Comparison of ENCODE assay signal across 8 cellular contexts in the genomic region with DNA sequence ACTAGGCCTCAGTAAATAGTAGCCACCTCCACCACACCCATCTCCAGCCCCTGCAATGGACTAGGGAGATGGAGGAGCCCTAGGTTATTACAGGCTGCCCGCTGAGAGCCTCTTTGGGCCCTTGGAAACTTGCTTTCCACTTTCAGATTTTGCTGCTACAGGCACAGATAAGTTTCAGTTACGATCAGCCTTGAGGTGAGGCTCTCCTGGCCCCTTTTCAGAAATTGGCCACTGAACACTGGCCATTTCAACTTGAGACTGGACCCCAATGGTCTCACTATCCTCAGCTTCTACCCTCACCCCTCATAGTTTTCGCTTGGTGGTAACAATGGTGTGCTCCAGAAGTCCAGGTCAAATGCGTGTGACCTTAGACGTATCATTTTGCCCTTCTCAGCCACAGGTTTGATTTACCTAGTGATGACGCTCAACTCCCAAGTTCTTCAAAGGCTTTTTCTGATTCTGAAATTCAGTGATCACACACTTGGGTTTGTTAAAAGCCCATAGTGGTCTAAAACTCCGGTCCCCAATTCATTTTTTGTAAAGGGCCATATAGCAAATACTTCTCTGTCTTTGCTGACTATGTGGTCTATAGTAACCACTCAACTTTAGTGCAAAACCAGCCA. TPM values are rescaled to one million over a fixed set of nuclear protein-coding genes. Genes with fewer than 3 reads are reported as not detected.
DNase-seq lines count a peak whose midpoint lies in the region; ATAC-seq and TF ChIP-seq lines count a peak whose summit lies in the region.

No MANE protein-coding gene starts in this region.

- H3K23ac ChIP-seq in neuronal stem cell (ENCODE audit: low read depth, low read length, poor library complexity) = no peak overlapping the region

- CTCF ChIA-PET in CD8-positive, alpha-beta T cell (lab: Charles Lee) = interaction anchor here (0.6 kb wide), 1 partner anchor 10 kb away, joined by 4 read pairs; no protein-coding TSS in a partner anchor

- H2BK5ac ChIP-seq in neuronal stem cell (ENCODE audit: low read length) = no peak overlapping the region

- peak overlapping the region; percentile 78 for H3K27ac ChIP-seq in CD8-positive, alpha-beta T cell (ENCODE audit: low read depth, low read length)
- peak overlapping the region; percentile 78 to 87 (median 82) for H3K27ac ChIP-seq in Peyer's patch
- no peak overlapping the region for H3K27ac ChIP-seq in neuronal stem cell (replicated peaks; ENCODE audit: low read length)

- intact Hi-C loops in CD8-positive, alpha-beta T cell (cut with DNase I, micrococcal nuclease) = loop anchor here (2.0 to 5.0 kb wide), 6 partner anchors 164 to 1589 kb away; a partner anchor contains a TSS

- H3K27ac Mint-ChIP-seq in CD8-positive, alpha-beta T cell = peak overlapping the region; percentile 93

- peaks cover 46% of the 10 kb centered on the region for H3K4me1 Mint-ChIP-seq in CD8-positive, alpha-beta T cell (ENCODE audit: low read depth)

- H3K9me3 ChIP-seq in CD8-positive, alpha-beta T cell (ENCODE audit: low read length) = no peaks in the 10 kb centered on the region
- H3K9me3 ChIP-seq in Peyer's patch (no peaks in the 10 kb centered on the region), neuronal stem cell (replicated peaks in 1 of 2; ENCODE audit: control insufficient read depth in 2 of 2, insufficient read depth in 1 of 2, low read depth in 1 of 2, low read length in 2 of 2) (no peaks in the 10 kb centered on the region)

- POLR2A ChIA-PET in CD8-positive, alpha-beta T cell (lab: Charles Lee) = interaction anchor here (0.7 to 2.2 kb wide), 2 partner anchors 11 to 70 kb away, joined by 3 to 7 read pairs; a partner anchor contains a TSS

- DNase-seq in CD8-positive, alpha-beta T cell = no peak
- no peak for DNase-seq in Peyer's patch
- DNase-seq in epithelial cell of esophagus (ENCODE audit: low read depth) = no peak
- DNase-seq in neuronal stem cell (ENCODE audit: low spot score) = no peak
- DNase-seq in glomerular visceral epithelial cell (ENCODE audit: extremely low spot score) = no peak
- DNase-seq in activated CD4-positive, CD25-positive, alpha-beta regulatory T cell (lab: John Stamatoyannopoulos, UW) = no peak
- DNase-seq in anterior cingulate cortex (lab: John Stamatoyannopoulos, UW) = no peak

- no peak overlapping the region for H2BK12ac ChIP-seq in neuronal stem cell (ENCODE audit: low read length)

- no peak for TF ChIP-seq CTCF in CD8-positive, alpha-beta T cell (IDR thresholded peaks at IDR 0.05)
- no peak for TF ChIP-seq CTCF in Peyer's patch (IDR thresholded peaks at IDR 0.05)
- TF ChIP-seq CTCF in epithelial cell of esophagus (IDR thresholded peaks at IDR 0.05; ENCODE audit: insufficient read depth, low read depth, low read length, missing control alignments) = no peak

- H2AK5ac ChIP-seq in neuronal stem cell (ENCODE audit: low read depth, low read length) = no peak overlapping the region

- no peak overlapping the region for H4K91ac ChIP-seq in neuronal stem cell (ENCODE audit: low read depth, low read length, poor library complexity)

- H3K4me1 ChIP-seq in CD8-positive, alpha-beta T cell (ENCODE audit: insufficient read depth, low read length) = peaks cover 34% of the 10 kb centered on the region
- H3K4me1 ChIP-seq in Peyer's patch (peaks cover 0 to 37% (median 12%) of the 10 kb centered on the region in 4 donors), neuronal stem cell (ENCODE audit: control insufficient read depth in 2 of 2, insufficient read depth in 1 of 2, low read depth in 1 of 2, low read length in 2 of 2) (peaks cover 9 to 14% of the 10 kb centered on the region in 2 donors)

- peak overlapping the region; percentile 76 for H3K4me2 ChIP-seq in neuronal stem cell (ENCODE audit: insufficient read depth, low read length, poor library complexity, severe bottlenecking)

- no peak overlapping the region for H3K14ac ChIP-seq in neuronal stem cell (ENCODE audit: low read length)

- H3K36me3 Mint-ChIP-seq in CD8-positive, alpha-beta T cell = peaks cover 34% of the 10 kb centered on the region

- H3K36me3 ChIP-seq in CD8-positive, alpha-beta T cell (ENCODE audit: insufficient read depth, low read length) = peaks cover 20% of the 10 kb centered on the region
- H3K36me3 ChIP-seq in Peyer's patch (peaks cover 0 to 19% (median 0%) of the 10 kb centered on the region in 3 donors), neuronal stem cell (replicated peaks in 1 of 2; ENCODE audit: control insufficient read depth in 2 of 2, insufficient read depth in 2 of 2, low read length in 2 of 2) (peaks cover 5 to 47% of the 10 kb centered on the region in 2 donors)

- no peak for ATAC-seq in CD8-positive, alpha-beta T cell
- ATAC-seq in HG02981 (IDR thresholded peaks at IDR 0.05; ENCODE audit: unreplicated experiment) = no peak

- H4K8ac ChIP-seq in neuronal stem cell (ENCODE audit: low read depth, low read length) = no peak overlapping the region

- H3K27me3 ChIP-seq in CD8-positive, alpha-beta T cell (ENCODE audit: insufficient read depth, low read length) = no peaks in the 10 kb centered on the region
- H3K27me3 ChIP-seq in Peyer's patch (no peaks in the 10 kb centered on the region), neuronal stem cell (ENCODE audit: control insufficient read depth in 3 of 3, insufficient read depth in 3 of 3, low read depth in 1 of 3, low read length in 3 of 3) (no peaks in the 10 kb centered on the region)

- H3K79me1 ChIP-seq in neuronal stem cell (ENCODE audit: low read depth, low read length) = peaks cover 14% of the 10 kb centered on the region

- H3K4me3 ChIP-seq in CD8-positive, alpha-beta T cell (ENCODE audit: low read depth, low read length) = peak overlapping the region; percentile 97
- H3K4me3 ChIP-seq in Peyer's patch = peak overlapping the region; percentile 68 to 94 (median 87)
- peak overlapping the region; percentile 71 for H3K4me3 ChIP-seq in epithelial cell of esophagus (ENCODE audit: low read length)
- H3K4me3 ChIP-seq in neuronal stem cell (ENCODE audit: low read length in 2 of 2) = peak overlapping the region; percentile 91 to 97

- no peak overlapping the region for H2BK120ac ChIP-seq in neuronal stem cell (ENCODE audit: low read depth, low read length)

- no peaks in the 10 kb centered on the region for H3K9me3 Mint-ChIP-seq in CD8-positive, alpha-beta T cell

- no peak for TF ChIP-seq POLR2A in Peyer's patch (IDR thresholded peaks at IDR 0.05)

- H2AFZ ChIP-seq in neuronal stem cell (ENCODE audit: low read length) = no peak overlapping the region

- H2BK15ac ChIP-seq in neuronal stem cell (ENCODE audit: low read length) = no peak overlapping the region

- peak overlapping the region; percentile 95 for H3K4me3 Mint-ChIP-seq in CD8-positive, alpha-beta T cell

- H3K4ac ChIP-seq in neuronal stem cell (ENCODE audit: low read length) = no peak overlapping the region

- H3K9ac ChIP-seq in neuronal stem cell (ENCODE audit: low read depth, low read length, poor library complexity) = no peak overlapping the region

- WGBS in neuronal stem cell (ENCODE audit: extremely low coverage in 2 of 2, insufficient read length in 2 of 2, insufficient replicate concordance in 1 of 2), 2 donors = no CpG with 5 or more reads among the region's 7 CpGs

- H3K18ac ChIP-seq in neuronal stem cell (ENCODE audit: low read length) = no peak overlapping the region

- H3K27me3 Mint-ChIP-seq in CD8-positive, alpha-beta T cell (ENCODE audit: low read depth) = no peaks in the 10 kb centered on the region

RNA-seq across cellular contexts. Expression of a gene that starts 1.0 kb away (rescaled TPM):
- 10 to 100 TPM; 29.6 to 32.7 TPM for total RNA-seq in CD8-positive, alpha-beta T cell
- 10 to 100 TPM; 49.5 to 84.2 (median 82.3) TPM for total RNA-seq in Peyer's patch
- polyA plus RNA-seq in neuronal stem cell (2013, experiment 1 of 2) = 12.2 TPM
- polyA plus RNA-seq in neuronal stem cell (2013, experiment 2 of 2) = 12.4 TPM

RNA-seq across cellular contexts. Expression of a gene that starts 1.2 kb away (rescaled TPM):
- 1 to 10 TPM; 2.4 to 2.9 TPM for total RNA-seq in CD8-positive, alpha-beta T cell
- total RNA-seq in Peyer's patch = 1 to 10 TPM in 3 of 4 donors, not detected in 1; 2.3 to 5.6 (median 4.9) TPM
- 8.6 TPM for polyA plus RNA-seq in neuronal stem cell (2013, experiment 1 of 2)
- 8.2 TPM for polyA plus RNA-seq in neuronal stem cell (2013, experiment 2 of 2)
